1 cellular context compared by ENCODE assay signal in genomic region chr4:88208146-88208545, GRCh38.
TF ChIP-seq lines count a peak whose summit lies in the region.

No MANE protein-coding gene starts in this region.

TF ChIP-seq in H1, 55 proteins besides CTCF, POLR2A, EP300 and RAD21:
- no peak for TF ChIP-seq SUZ12 (IDR thresholded peaks at IDR 0.05; ENCODE audit: low read length)
- no peak for TF ChIP-seq EZH2 (IDR thresholded peaks at IDR 0.05; ENCODE audit: low read depth, low read length, severe bottlenecking)
- no peak for TF ChIP-seq GABPA (IDR thresholded peaks at IDR 0.05; ENCODE audit: borderline replicate concordance, insufficient read depth, low read length)
TF ChIP-seq in H1: peak in this region for 0.
